ENCODE assay signal across 12 cellular contexts in genomic region chr2:12606472-12607000, GRCh38.
DNase-seq lines count a peak whose midpoint lies in the region; ATAC-seq and FAIRE-seq lines count a peak whose summit lies in the region.
"Had no signal": no experiment of that assay in that cellular context is flagged by ENCODE, and none has a peak within 500 bp of the region (broad histone marks: within the 10 kb centered on the region; RNA-seq: fewer than 3 reads in every experiment).

No MANE protein-coding gene starts in this region.

- H3K9ac ChIP-seq in adipocyte (ENCODE audit: low read length) = no peak overlapping the region

- no peaks in the 10 kb centered on the region for H3K9me3 ChIP-seq in adipocyte (ENCODE audit: control insufficient read depth, low read length)
- no peaks in the 10 kb centered on the region for H3K9me3 ChIP-seq in right cardiac atrium (ENCODE audit: control insufficient read depth, low read length)
- H3K9me3 ChIP-seq: pancreas had no signal

- H3K36me3 Mint-ChIP-seq in activated naive CD8-positive, alpha-beta T cell treated with anti-CD3 and anti-CD28 coated beads, Interleukin-2, amount 50 U/mL, for 24 hours (ENCODE audit: low read depth) = no peaks in the 10 kb centered on the region
- no peaks in the 10 kb centered on the region for H3K36me3 Mint-ChIP-seq in activated naive CD8-positive, alpha-beta T cell treated with anti-CD3 and anti-CD28 coated beads for 36 hours
- H3K36me3 Mint-ChIP-seq: activated naive CD4-positive, alpha-beta T cell treated with anti-CD3 and anti-CD28 coated beads, Interleukin-2, amount 50 U/mL, for 24 hours had no signal

- no peak overlapping the region for H3K4me3 Mint-ChIP-seq in activated naive CD8-positive, alpha-beta T cell treated with anti-CD3 and anti-CD28 coated beads, Interleukin-2, amount 50 U/mL, for 24 hours
- no peak overlapping the region for H3K4me3 Mint-ChIP-seq in activated naive CD8-positive, alpha-beta T cell treated with anti-CD3 and anti-CD28 coated beads for 36 hours
- H3K4me3 Mint-ChIP-seq: activated B cell treated with CpG ODN at 0.5 μM for 24 hours; activated naive CD4-positive, alpha-beta T cell treated with anti-CD3 and anti-CD28 coated beads, Interleukin-2, amount 50 U/mL, for 24 hours had no signal

- peaks cover 23% of the 10 kb centered on the region for H3K4me1 Mint-ChIP-seq in activated naive CD8-positive, alpha-beta T cell treated with anti-CD3 and anti-CD28 coated beads, Interleukin-2, amount 50 U/mL, for 24 hours
- H3K4me1 Mint-ChIP-seq in activated naive CD8-positive, alpha-beta T cell treated with anti-CD3 and anti-CD28 coated beads for 36 hours = peaks cover 14% of the 10 kb centered on the region

- WGBS in right cardiac atrium = 21% methylated on average over 5 of the region's 5 CpGs

- H3K36me3 ChIP-seq in adipocyte (ENCODE audit: control insufficient read depth, insufficient read depth, low read length, severe bottlenecking) = no peaks in the 10 kb centered on the region
- H3K36me3 ChIP-seq: pancreas had no signal

- no peak overlapping the region for H3K27ac ChIP-seq in right cardiac atrium (ENCODE audit: low read length)
- H3K27ac ChIP-seq: pancreas had no signal

- intact Hi-C loops in right cardiac atrium (cut with DNase I) = no loop called here

- H3K27me3 ChIP-seq in adipocyte (replicated peaks; ENCODE audit: control insufficient read depth, insufficient read depth, low read length) (no peaks in the 10 kb centered on the region), right cardiac atrium (ENCODE audit: control insufficient read depth, insufficient read depth) (no peaks in the 10 kb centered on the region)
- H3K27me3 ChIP-seq: pancreas had no signal

- FAIRE-seq in urothelium cell line (lab: Jason Lieb, UNC) = no peak
- FAIRE-seq: pancreas had no signal

- no peak for DNase-seq in activated naive CD8-positive, alpha-beta T cell treated with anti-CD3 and anti-CD28 coated beads, Interleukin-2, amount 50 U/mL, for 24 hours
- DNase-seq in activated naive CD8-positive, alpha-beta T cell treated with anti-CD3 and anti-CD28 coated beads for 36 hours = no peak
- DNase-seq in adipocyte (ENCODE audit: low read depth) (peak; percentile 61), right cardiac atrium (peak in 1 of 3 donors; percentile 16), urothelium cell line (ENCODE audit: low spot score) (peak; percentile 66), activated gamma-delta T cell (lab: John Stamatoyannopoulos, UW) (no peak)
- no peak for DNase-seq in stimulated activated CD4-positive, alpha-beta T cell treated with anti-CD3 and anti-CD28 coated beads, Interleukin-4, amount 100 ng/mL, for 1 hour
- DNase-seq in NK-92 treated with Interleukin-12 subunit alpha and Interleukin-12 subunit beta, amount 100 ng/mL, for 24 hours (lab: John Stamatoyannopoulos, UW) = no peak
- DNase-seq: activated B cell treated with CpG ODN at 0.5 μM for 24 hours, hippocampal formation, pancreas had no signal

- H3K4me1 ChIP-seq in adipocyte (ENCODE audit: control insufficient read depth, insufficient read depth, low read length) = peaks cover 7% of the 10 kb centered on the region
- H3K4me1 ChIP-seq in right cardiac atrium (ENCODE audit: control insufficient read depth, insufficient read depth, low read length) = no peaks in the 10 kb centered on the region

- ATAC-seq in activated naive CD8-positive, alpha-beta T cell treated with anti-CD3 and anti-CD28 coated beads, Interleukin-2, amount 50 U/mL, for 24 hours = peak; percentile 41
- ATAC-seq in right cardiac atrium = peak; percentile 66 to 72

- H3K27ac Mint-ChIP-seq in activated naive CD8-positive, alpha-beta T cell treated with anti-CD3 and anti-CD28 coated beads, Interleukin-2, amount 50 U/mL, for 24 hours = no peak overlapping the region
- H3K27ac Mint-ChIP-seq in activated naive CD8-positive, alpha-beta T cell treated with anti-CD3 and anti-CD28 coated beads for 36 hours = no peak overlapping the region
- H3K27ac Mint-ChIP-seq: activated B cell treated with CpG ODN at 0.5 μM for 24 hours; activated naive CD4-positive, alpha-beta T cell treated with anti-CD3 and anti-CD28 coated beads, Interleukin-2, amount 50 U/mL, for 24 hours had no signal

- peaks cover 6% of the 10 kb centered on the region for H3K9me3 Mint-ChIP-seq in activated naive CD8-positive, alpha-beta T cell treated with anti-CD3 and anti-CD28 coated beads, Interleukin-2, amount 50 U/mL, for 24 hours
- peaks cover 3% of the 10 kb centered on the region for H3K9me3 Mint-ChIP-seq in activated naive CD8-positive, alpha-beta T cell treated with anti-CD3 and anti-CD28 coated beads for 36 hours
- H3K9me3 Mint-ChIP-seq: activated naive CD4-positive, alpha-beta T cell treated with anti-CD3 and anti-CD28 coated beads, Interleukin-2, amount 50 U/mL, for 24 hours had no signal

- H3K4me3 ChIP-seq in adipocyte (ENCODE audit: low read length) (peak overlapping the region; percentile 28), right cardiac atrium (ENCODE audit: low read length) (no peak overlapping the region)
- H3K4me3 ChIP-seq: pancreas had no signal

- peaks cover 3% of the 10 kb centered on the region for H3K27me3 Mint-ChIP-seq in activated naive CD8-positive, alpha-beta T cell treated with anti-CD3 and anti-CD28 coated beads, Interleukin-2, amount 50 U/mL, for 24 hours
- H3K27me3 Mint-ChIP-seq in activated naive CD8-positive, alpha-beta T cell treated with anti-CD3 and anti-CD28 coated beads for 36 hours = no peaks in the 10 kb centered on the region
- H3K27me3 Mint-ChIP-seq: activated naive CD4-positive, alpha-beta T cell treated with anti-CD3 and anti-CD28 coated beads, Interleukin-2, amount 50 U/mL, for 24 hours had no signal

Comparison
In these comparisons a context has a peak if more than half of its experiments do, and no peak if none do; other contexts are left out.
1. DNase-seq: peak in adipocyte (single experiment) and urothelium cell line (single experiment); none in activated naive CD8-positive, alpha-beta T cell treated with anti-CD3 and anti-CD28 coated beads, Interleukin-2, amount 50 U/mL, for 24 hours (single experiment), activated naive CD8-positive, alpha-beta T cell treated with anti-CD3 and anti-CD28 coated beads for 36 hours (single experiment), stimulated activated CD4-positive, alpha-beta T cell treated with anti-CD3 and anti-CD28 coated beads, Interleukin-4, amount 100 ng/mL, for 1 hour (single experiment), NK-92 treated with Interleukin-12 subunit alpha and Interleukin-12 subunit beta, amount 100 ng/mL, for 24 hours (single experiment) and activated gamma-delta T cell (single experiment).